Comparison of ENCODE assay signal across 9 cellular contexts in genomic region chr1:178869114-178869697, GRCh38. TPM values are rescaled to one million over a fixed set of nuclear protein-coding genes. Genes with fewer than 3 reads are reported as not detected.
DNase-seq lines count a peak whose midpoint lies in the region; ATAC-seq lines count a peak whose summit lies in the region.
"Had no signal": no experiment of that assay in that cellular context is flagged by ENCODE, and none has a peak within 500 bp of the region (broad histone marks: within the 10 kb centered on the region; RNA-seq: fewer than 3 reads in every experiment).

No MANE protein-coding gene starts in this region.

- intact Hi-C loops in Right ventricle myocardium superior (cut with DNase I), result loop anchor here (5.0 kb wide), 1 partner anchor 63 kb away; no protein-coding TSS in a partner anchor

- peak overlapping the region; percentile 37 for H2AFZ ChIP-seq in ACC112 (ENCODE audit: low read length, unreplicated experiment)

- H3K27ac Mint-ChIP-seq in stimulated activated effector memory CD8-positive, alpha-beta T cell treated with anti-CD3 and anti-CD28 coated beads, Interleukin-12 subunit alpha, Interleukin-12 subunit beta, amount 100 ng/mL, for 72 hours, result no peak overlapping the region

- peaks cover 9% of the 10 kb centered on the region for H3K4me1 Mint-ChIP-seq in stimulated activated effector memory CD8-positive, alpha-beta T cell treated with anti-CD3 and anti-CD28 coated beads, Interleukin-12 subunit alpha, Interleukin-12 subunit beta, amount 100 ng/mL, for 72 hours

- H3K4me3 ChIP-seq in ACC112 (ENCODE audit: low read depth, low read length), result peak overlapping the region; percentile 75

- no peaks in the 10 kb centered on the region for H3K27me3 ChIP-seq in ACC112 (ENCODE audit: insufficient read depth, low read length)

- H3K27ac ChIP-seq in ACC112 (ENCODE audit: low read depth, low read length), result peak overlapping the region; percentile 67

- no peaks in the 10 kb centered on the region for H3K79me2 ChIP-seq in ACC112 (ENCODE audit: control insufficient read depth, insufficient read depth, low read length, unreplicated experiment)

- H3K36me3 ChIP-seq in ACC112 (ENCODE audit: insufficient read depth, low read length), result peaks cover 4% of the 10 kb centered on the region; the same call in 1 of the 2 replicates

- H3K36me3 Mint-ChIP-seq in stimulated activated effector memory CD8-positive, alpha-beta T cell treated with anti-CD3 and anti-CD28 coated beads, Interleukin-12 subunit alpha, Interleukin-12 subunit beta, amount 100 ng/mL, for 72 hours, result no peaks in the 10 kb centered on the region

- H3K9me3 Mint-ChIP-seq in stimulated activated effector memory CD8-positive, alpha-beta T cell treated with anti-CD3 and anti-CD28 coated beads, Interleukin-12 subunit alpha, Interleukin-12 subunit beta, amount 100 ng/mL, for 72 hours, result no peaks in the 10 kb centered on the region

- in situ Hi-C loops in SK-MEL-5 (cut with HindIII; ENCODE audit: low pct_unique_long_range_greater_than_20kb, low sequenced_read_pairs), result no loop called here

- DNase-seq in SK-MEL-5 (ENCODE audit: low read depth, low spot score), result peak; percentile 22
- no peak for DNase-seq in Right ventricle myocardium superior
- DNase-seq in non-pigmented ciliary epithelial cell (ENCODE audit: low read depth), result peak; percentile 27
- DNase-seq in stimulated activated effector memory CD8-positive, alpha-beta T cell treated with anti-CD3 and anti-CD28 coated beads, Interleukin-12 subunit alpha, Interleukin-12 subunit beta, amount 100 ng/mL, for 72 hours (ENCODE audit: low spot score in 2 of 2), result no peak
- DNase-seq in NCI-H1436 (lab: John Stamatoyannopoulos, UW), result no peak
- DNase-seq: activated CD4-positive, alpha-beta T cell treated with anti-CD3 and anti-CD28 coated beads for 48 hours had no signal

- ATAC-seq in Right ventricle myocardium superior (ENCODE audit: poor library complexity), result peak; percentile 66
- ATAC-seq in stimulated activated effector memory CD8-positive, alpha-beta T cell treated with anti-CD3 and anti-CD28 coated beads, Interleukin-12 subunit alpha, Interleukin-12 subunit beta, amount 100 ng/mL, for 72 hours, result no peak
- ATAC-seq in HG02870 (IDR thresholded peaks at IDR 0.05; ENCODE audit: unreplicated experiment), result no peak
- no peak for ATAC-seq in GM21447 (IDR thresholded peaks at IDR 0.05; ENCODE audit: unreplicated experiment)

- H3K4me3 Mint-ChIP-seq in stimulated activated effector memory CD8-positive, alpha-beta T cell treated with anti-CD3 and anti-CD28 coated beads, Interleukin-12 subunit alpha, Interleukin-12 subunit beta, amount 100 ng/mL, for 72 hours, result no peak overlapping the region

- H3K4me1 ChIP-seq in ACC112 (ENCODE audit: control insufficient read depth, insufficient read depth, low read length, unreplicated experiment), result peaks cover 44% of the 10 kb centered on the region

RNA-seq across cellular contexts. Expression of gene ANGPTL1, which starts 1.7 kb away (rescaled TPM):
- 1.8 and 2.2 TPM in 2 replicates for total RNA-seq in SK-MEL-5 (2014; rRNA removed; shearing (Covaris generic))
- polyA plus RNA-seq in SK-MEL-5 (2015; cell fraction: cytosol; rRNA removed), result 0.31 and 0.95 TPM in 2 replicates
- polyA plus RNA-seq in SK-MEL-5 (2015; cell fraction: nucleus; rRNA removed), result 0.58 and 0.92 TPM in 2 replicates
- total RNA-seq in Right ventricle myocardium superior, result 7.5 TPM

Comparison
In these comparisons a context has a peak if more than half of its experiments do, and no peak if none do; other contexts are left out.
1. DNase-seq: peak in SK-MEL-5 (single experiment) and non-pigmented ciliary epithelial cell (single experiment); none in Right ventricle myocardium superior (single experiment), stimulated activated effector memory CD8-positive, alpha-beta T cell treated with anti-CD3 and anti-CD28 coated beads, Interleukin-12 subunit alpha, Interleukin-12 subunit beta, amount 100 ng/mL, for 72 hours (0 of 2) and NCI-H1436 (single experiment).